In the genomic region with DNA sequence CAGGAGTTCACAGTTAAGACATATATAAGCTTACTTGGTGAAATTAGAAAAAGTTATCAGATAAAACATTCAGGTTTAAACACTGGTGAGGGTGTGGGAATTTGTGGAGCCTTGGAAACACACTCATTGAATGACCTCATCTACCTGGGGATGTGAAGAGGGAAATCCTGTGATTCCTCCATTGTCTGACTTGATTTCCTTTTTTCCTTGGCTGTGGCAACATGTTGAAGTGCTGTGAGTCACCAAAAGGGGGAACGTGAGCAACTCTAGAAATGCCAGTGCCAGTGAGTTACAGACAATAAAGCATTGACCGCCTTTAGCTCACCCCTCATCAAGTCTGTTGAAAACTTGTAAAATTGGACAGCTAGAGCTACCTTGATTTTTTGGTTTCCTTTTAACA, we compare ENCODE assay signal across 9 cellular contexts. TPM values are rescaled to one million over a fixed set of nuclear protein-coding genes. Genes with fewer than 3 reads are reported as not detected.
DNase-seq lines count a peak whose midpoint lies in the region; ATAC-seq and TF ChIP-seq lines count a peak whose summit lies in the region.
"Had no signal": no experiment of that assay in that cellular context is flagged by ENCODE, and none has a peak within 500 bp of the region (broad histone marks: within the 10 kb centered on the region; RNA-seq: fewer than 3 reads in every experiment).

No MANE protein-coding gene starts in this region.

- H3K9me3 Mint-ChIP-seq in CD4-positive, alpha-beta T cell, result no peaks in the 10 kb centered on the region
- no peaks in the 10 kb centered on the region for H3K9me3 Mint-ChIP-seq in activated CD8-positive, alpha-beta T cell treated with anti-CD3 and anti-CD28 coated beads for 36 hours

- H3K36me3 Mint-ChIP-seq in CD4-positive, alpha-beta T cell (ENCODE audit: low read depth), result peaks cover 41% of the 10 kb centered on the region
- H3K36me3 Mint-ChIP-seq in activated CD8-positive, alpha-beta T cell treated with anti-CD3 and anti-CD28 coated beads for 36 hours (ENCODE audit: low read depth), result peaks cover 21% of the 10 kb centered on the region

- POLR2A ChIA-PET in CD4-positive, alpha-beta T cell (lab: Charles Lee), result interaction anchor here (0.9 to 5.8 kb wide), 7 partner anchors 10 to 71 kb away, joined by 3 to 140 read pairs (median 10); a partner anchor contains a TSS
- POLR2A ChIA-PET in activated CD8-positive, alpha-beta T cell treated with anti-CD3 and anti-CD28 coated beads for 36 hours (lab: Charles Lee), result interaction anchor here (0.6 to 3.2 kb wide), 9 partner anchors 10 to 539 kb away, joined by 3 to 18 read pairs (median 4); a partner anchor contains a TSS

- H3K27ac Mint-ChIP-seq in CD4-positive, alpha-beta T cell, result peak overlapping the region; percentile 78
- H3K27ac Mint-ChIP-seq in activated CD8-positive, alpha-beta T cell treated with anti-CD3 and anti-CD28 coated beads for 36 hours, result peak overlapping the region; percentile 83

- no peak for TF ChIP-seq POLR2A in ovary (IDR thresholded peaks at IDR 0.05)

- H3K27me3 ChIP-seq in CD4-positive, alpha-beta T cell (ENCODE audit: control insufficient read depth, insufficient read depth, low read length), result no peaks in the 10 kb centered on the region
- H3K27me3 ChIP-seq in ovary, result no peaks in the 10 kb centered on the region
- H3K27me3 ChIP-seq: tibial nerve had no signal

- peak overlapping the region; percentile 35 for H3K27ac ChIP-seq in CD4-positive, alpha-beta T cell (ENCODE audit: low read depth, low read length)
- no peak overlapping the region for H3K27ac ChIP-seq in ovary

- DNase-seq in CD4-positive, alpha-beta T cell, result no peak
- DNase-seq in HPDE6-E6E7 (ENCODE audit: extremely low spot score) (peak; percentile 79), kidney tubule cell (ENCODE audit: low spot score) (peak; percentile 89), NCI-H526 (lab: John Stamatoyannopoulos, UW) (no peak), ovary (no peak)
- DNase-seq in activated CD8-positive, alpha-beta T cell treated with anti-CD3 and anti-CD28 coated beads for 36 hours, result peak; percentile 37

- no peak for ATAC-seq in CD4-positive, alpha-beta T cell (ENCODE audit: poor library complexity)
- no peak for ATAC-seq in activated CD8-positive, alpha-beta T cell treated with anti-CD3 and anti-CD28 coated beads for 36 hours
- no peak for ATAC-seq in GM18858 (IDR thresholded peaks at IDR 0.05; ENCODE audit: unreplicated experiment)
- no peak for ATAC-seq in GM19035 (IDR thresholded peaks at IDR 0.05; ENCODE audit: unreplicated experiment)

- H3K4me3 ChIP-seq in ovary, result no peak overlapping the region

- H3K4me3 Mint-ChIP-seq in CD4-positive, alpha-beta T cell, result peak overlapping the region; percentile 92
- H3K4me3 Mint-ChIP-seq in activated CD8-positive, alpha-beta T cell treated with anti-CD3 and anti-CD28 coated beads for 36 hours, result peak overlapping the region; percentile 92

- peaks cover 59% of the 10 kb centered on the region for H3K4me1 Mint-ChIP-seq in CD4-positive, alpha-beta T cell (ENCODE audit: low read depth)
- H3K4me1 Mint-ChIP-seq in activated CD8-positive, alpha-beta T cell treated with anti-CD3 and anti-CD28 coated beads for 36 hours (ENCODE audit: low read depth), result peaks cover 45% of the 10 kb centered on the region

- no peak for TF ChIP-seq CTCF in CD4-positive, alpha-beta T cell (IDR thresholded peaks at IDR 0.05)
- no peak for TF ChIP-seq CTCF in activated CD8-positive, alpha-beta T cell treated with anti-CD3 and anti-CD28 coated beads for 36 hours (IDR thresholded peaks at IDR 0.05)
- TF ChIP-seq CTCF in ovary (IDR thresholded peaks at IDR 0.05), result no peak

- 59 to 66% (median 60%) methylated on average over 2 of the region's 2 CpGs for WGBS in ovary, 3 donors

- H3K9me3 ChIP-seq in CD4-positive, alpha-beta T cell (ENCODE audit: control insufficient read depth, low read length), result no peaks in the 10 kb centered on the region
- no peaks in the 10 kb centered on the region for H3K9me3 ChIP-seq in ovary
- H3K9me3 ChIP-seq: tibial nerve had no signal

- TF ChIP-seq EP300 in ovary (IDR thresholded peaks at IDR 0.05), result no peak

- no peaks in the 10 kb centered on the region for H3K36me3 ChIP-seq in ovary
- H3K36me3 ChIP-seq: tibial nerve had no signal

- H3K27me3 Mint-ChIP-seq in CD4-positive, alpha-beta T cell, result no peaks in the 10 kb centered on the region
- no peaks in the 10 kb centered on the region for H3K27me3 Mint-ChIP-seq in activated CD8-positive, alpha-beta T cell treated with anti-CD3 and anti-CD28 coated beads for 36 hours

- peaks cover 10% of the 10 kb centered on the region for H3K4me1 ChIP-seq in ovary (ENCODE audit: insufficient read depth)

- CTCF ChIA-PET in CD4-positive, alpha-beta T cell (lab: Charles Lee), result interaction anchor here (0.8 to 4.4 kb wide), 12 partner anchors 9 to 146 kb away, joined by 3 to 70 read pairs (median 4); a partner anchor contains a TSS
- CTCF ChIA-PET in activated CD8-positive, alpha-beta T cell treated with anti-CD3 and anti-CD28 coated beads for 36 hours (lab: Charles Lee), result interaction anchor here (0.6 to 4.2 kb wide), 14 partner anchors 8 to 108 kb away, joined by 3 to 28 read pairs (median 7); no protein-coding TSS in a partner anchor

- intact Hi-C loops in CD4-positive, alpha-beta T cell (cut with DNase I, micrococcal nuclease), result loop anchor here (1.0 to 5.0 kb wide), 7 partner anchors 51 to 214 kb away; a partner anchor contains a TSS
- intact Hi-C loops in activated CD8-positive, alpha-beta T cell treated with anti-CD3 and anti-CD28 coated beads for 36 hours (cut with micrococcal nuclease), result loop anchor here (5.0 kb wide), 2 partner anchors 51 to 59 kb away; a partner anchor contains a TSS
- intact Hi-C loops in ovary (cut with DNase I), result no loop called here

RNA-seq across cellular contexts. Expression of a gene that starts 1.8 kb away (rescaled TPM):
- 10 to 100 TPM; 63.4 to 66.4 TPM for total RNA-seq in CD4-positive, alpha-beta T cell
- total RNA-seq in activated CD8-positive, alpha-beta T cell treated with anti-CD3 and anti-CD28 coated beads for 36 hours, result 10 to 100 TPM; 64.7 to 65.4 TPM
- total RNA-seq in ovary, result 10 to 100 TPM; 25.0 to 40.5 (median 31.6) TPM
- 10 to 100 TPM; 29.5 to 73.3 TPM for polyA plus RNA-seq in ovary

RNA-seq across cellular contexts. Expression of a gene that starts 3.5 kb away (rescaled TPM):
- total RNA-seq in CD4-positive, alpha-beta T cell, result 10 to 100 TPM; 28.6 to 29.5 TPM
- 10 to 100 TPM; 45.3 to 53.6 TPM for total RNA-seq in activated CD8-positive, alpha-beta T cell treated with anti-CD3 and anti-CD28 coated beads for 36 hours
- 10 to 100 TPM; 41.7 to 72.7 (median 51.5) TPM for total RNA-seq in ovary
- polyA plus RNA-seq in ovary, result 10 to 100 TPM; 15.0 to 56.5 TPM

RNA-seq across cellular contexts. Expression of a gene that starts 52.3 kb away (rescaled TPM):
- 10 to 100 TPM; 17.2 to 18.8 TPM for total RNA-seq in CD4-positive, alpha-beta T cell
- 100 to 1,000 TPM in 1 of 2 experiments, 10 to 100 TPM in 1; 86.8 to 101 TPM for total RNA-seq in activated CD8-positive, alpha-beta T cell treated with anti-CD3 and anti-CD28 coated beads for 36 hours
- total RNA-seq in ovary, result 10 to 100 TPM; 32.5 to 47.0 (median 39.0) TPM
- 10 to 100 TPM; 26.4 to 35.0 TPM for polyA plus RNA-seq in ovary

Comparison
In these comparisons a context has a peak if more than half of its experiments do, and no peak if none do; other contexts are left out.
1. DNase-seq: peak in HPDE6-E6E7 (single experiment), activated CD8-positive, alpha-beta T cell treated with anti-CD3 and anti-CD28 coated beads for 36 hours (single experiment) and kidney tubule cell (single experiment); none in CD4-positive, alpha-beta T cell (0 of 10), NCI-H526 (0 of 2) and ovary (0 of 5).
2. intact Hi-C loops: an anchor here in CD4-positive, alpha-beta T cell (1.0 to 5.0 kb wide) and activated CD8-positive, alpha-beta T cell treated with anti-CD3 and anti-CD28 coated beads for 36 hours (5.0 kb wide); none called in ovary.